Comparison of ENCODE assay signal across 8 cellular contexts in the genomic region with DNA sequence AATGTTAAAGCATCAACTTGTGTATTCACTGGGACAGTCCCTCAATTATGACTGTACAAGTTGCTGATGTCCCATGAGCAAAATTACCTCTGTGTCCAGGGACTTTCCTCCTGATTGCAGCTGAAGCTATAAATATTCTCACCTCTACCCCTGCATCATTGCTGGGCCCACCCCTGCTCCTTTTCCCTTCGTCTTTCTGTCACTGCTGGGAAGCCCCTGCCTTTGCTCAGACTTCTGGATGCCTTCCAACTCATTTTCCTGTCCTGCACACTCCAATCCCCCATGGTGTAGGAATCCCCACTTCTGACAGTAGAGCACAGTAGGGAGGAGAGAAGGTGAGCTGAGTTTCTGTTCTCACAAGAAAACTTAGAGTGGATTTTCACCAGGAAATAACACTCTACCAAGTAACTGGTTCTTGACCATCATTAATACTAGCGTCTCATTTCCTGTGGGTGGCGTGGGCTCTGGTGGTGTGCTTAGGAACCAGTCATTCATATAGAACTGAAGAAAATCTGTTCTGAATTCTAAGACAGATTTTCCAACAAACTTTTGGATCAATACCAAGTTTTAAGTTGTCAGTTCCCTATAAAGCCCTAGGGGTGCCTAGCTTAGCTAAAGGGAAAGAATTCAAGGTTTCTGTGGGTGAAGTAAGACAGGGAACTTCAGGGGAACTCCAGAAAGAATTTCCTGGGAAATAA.
A peak's percentile ranks its signal among the peaks of the same experiment; 100 is the strongest.
DNase-seq lines count a peak whose midpoint lies in the region; ATAC-seq and TF ChIP-seq lines count a peak whose summit lies in the region.

No MANE protein-coding gene starts in this region.

- POLR2A ChIA-PET in CD4-positive, alpha-beta T cell (lab: Charles Lee) = no interaction called here

- no peak overlapping the region for H3K27ac Mint-ChIP-seq in CD4-positive, alpha-beta T cell

- H3K27ac ChIP-seq in CD4-positive, alpha-beta T cell (ENCODE audit: low read depth, low read length) = no peak overlapping the region

- no peaks in the 10 kb centered on the region for H3K9me3 ChIP-seq in CD4-positive, alpha-beta T cell (ENCODE audit: control insufficient read depth, low read length)

- DNase-seq in NCI-H226 = peak; percentile 53
- peak; percentile 64 for DNase-seq in kidney tubule cell (ENCODE audit: low spot score)
- DNase-seq in NCI-H2171 (lab: John Stamatoyannopoulos, UW) = no peak
- DNase-seq in SK-N-DZ (ENCODE audit: low spot score) = no peak
- no peak for DNase-seq in amniotic stem cell (lab: John Stamatoyannopoulos, UW)
- DNase-seq in CD4-positive, alpha-beta T cell = no peak

- no peak overlapping the region for H3K4me3 Mint-ChIP-seq in CD4-positive, alpha-beta T cell

- no peaks in the 10 kb centered on the region for H3K9me3 Mint-ChIP-seq in CD4-positive, alpha-beta T cell

- H3K27me3 Mint-ChIP-seq in CD4-positive, alpha-beta T cell = no peaks in the 10 kb centered on the region

- no peaks in the 10 kb centered on the region for H3K27me3 ChIP-seq in CD4-positive, alpha-beta T cell (ENCODE audit: control insufficient read depth, insufficient read depth, low read length)

- H3K4me1 Mint-ChIP-seq in CD4-positive, alpha-beta T cell (ENCODE audit: low read depth) = no peaks in the 10 kb centered on the region

- CTCF ChIA-PET in CD4-positive, alpha-beta T cell (lab: Charles Lee) = no interaction called here

- ATAC-seq in GM18511 (IDR thresholded peaks at IDR 0.05; ENCODE audit: unreplicated experiment) (peak; percentile 89), GM21786 (IDR thresholded peaks at IDR 0.05; ENCODE audit: unreplicated experiment) (peak; percentile 77)
- no peak for ATAC-seq in CD4-positive, alpha-beta T cell (ENCODE audit: poor library complexity)

- TF ChIP-seq CTCF in CD4-positive, alpha-beta T cell (IDR thresholded peaks at IDR 0.05) = no peak

- intact Hi-C loops in CD4-positive, alpha-beta T cell (cut with DNase I, micrococcal nuclease) = loop anchor here in 1 of 2 experiments (10.0 kb wide), 1 partner anchor 383 kb away; no protein-coding TSS in a partner anchor

- H3K36me3 Mint-ChIP-seq in CD4-positive, alpha-beta T cell (ENCODE audit: low read depth) = no peaks in the 10 kb centered on the region

Comparison
In these comparisons a context has a peak if more than half of its experiments do, and no peak if none do; other contexts are left out.
1. DNase-seq: peak in NCI-H226 (single experiment) and kidney tubule cell (single experiment); none in NCI-H2171 (single experiment), SK-N-DZ (single experiment), amniotic stem cell (single experiment) and CD4-positive, alpha-beta T cell (0 of 10).